Comparison of ENCODE assay signal across 12 cellular contexts in the genomic region with DNA sequence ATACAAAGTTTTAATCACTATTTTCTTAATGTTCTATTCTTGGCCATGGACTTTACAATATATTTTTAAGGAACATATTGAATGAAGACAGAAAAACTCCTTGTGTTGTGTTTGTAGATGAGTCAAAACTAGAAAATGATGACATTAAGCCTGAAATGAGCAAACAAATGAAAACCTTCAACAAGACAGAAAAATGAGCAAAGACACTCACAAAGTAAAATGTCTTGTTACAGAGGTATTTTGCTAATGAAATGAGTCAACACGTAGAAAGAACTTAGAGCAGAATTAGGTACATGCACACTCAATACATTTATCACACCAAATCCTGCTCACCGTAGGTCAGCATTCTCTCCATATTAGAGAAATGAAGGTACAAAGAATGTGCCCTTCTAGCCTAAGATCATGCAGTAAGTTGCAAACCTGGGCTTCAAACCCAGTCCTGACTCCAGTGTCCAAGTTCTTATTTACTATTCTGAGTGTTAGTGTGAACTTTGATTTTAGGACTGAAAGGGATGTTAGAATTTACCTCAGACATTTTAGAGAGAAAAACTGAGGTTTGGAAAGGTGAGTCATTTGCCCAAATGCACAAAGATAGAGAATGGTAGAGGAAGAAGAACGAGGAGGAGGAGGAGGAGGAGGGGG.
DNase-seq lines count a peak whose midpoint lies in the region; ATAC-seq lines count a peak whose summit lies in the region.
"Had no signal": no experiment of that assay in that cellular context is flagged by ENCODE, and none has a peak within 500 bp of the region (broad histone marks: within the 10 kb centered on the region; RNA-seq: fewer than 3 reads in every experiment).

No MANE protein-coding gene starts in this region.

- DNase-seq in memory B cell (ENCODE audit: low spot score in 2 of 2) (no peak), RPMI8226 (no peak), NCI-H774 (lab: John Stamatoyannopoulos, UW) (no peak)
- DNase-seq: DND-41, esophagus squamous epithelium, kidney glomerular epithelial cell, NCI-H1436 treated with DMSO at 0.1 percent for 48 hours, WERI-Rb-1 had no signal

- peaks cover 1% of the 10 kb centered on the region for H3K9me3 Mint-ChIP-seq in memory B cell

- no peaks in the 10 kb centered on the region for H3K27me3 Mint-ChIP-seq in memory B cell

- H3K27ac Mint-ChIP-seq in memory B cell, result peak overlapping the region; percentile 75

- ATAC-seq in GM18520 (IDR thresholded peaks at IDR 0.05; ENCODE audit: unreplicated experiment), result peak; percentile 21
- peak; percentile 15 for ATAC-seq in GM21619 (IDR thresholded peaks at IDR 0.05; ENCODE audit: unreplicated experiment)
- ATAC-seq in HG03565 (IDR thresholded peaks at IDR 0.05; ENCODE audit: unreplicated experiment), result peak; percentile 28
- ATAC-seq in memory B cell (ENCODE audit: low read depth), result no peak
- no peak for ATAC-seq in HG03139 (IDR thresholded peaks at IDR 0.05; ENCODE audit: unreplicated experiment)

- H3K4me3 Mint-ChIP-seq in memory B cell, result peak overlapping the region; percentile 21

- H3K4me1 Mint-ChIP-seq in memory B cell, result peaks cover 62% of the 10 kb centered on the region

- no peaks in the 10 kb centered on the region for H3K36me3 Mint-ChIP-seq in memory B cell

Comparison
In these comparisons a context has a peak if more than half of its experiments do, and no peak if none do; other contexts are left out.
1. ATAC-seq: peak in GM18520 (single experiment), GM21619 (single experiment) and HG03565 (single experiment); none in memory B cell (single experiment) and HG03139 (single experiment).